In the genomic region with DNA sequence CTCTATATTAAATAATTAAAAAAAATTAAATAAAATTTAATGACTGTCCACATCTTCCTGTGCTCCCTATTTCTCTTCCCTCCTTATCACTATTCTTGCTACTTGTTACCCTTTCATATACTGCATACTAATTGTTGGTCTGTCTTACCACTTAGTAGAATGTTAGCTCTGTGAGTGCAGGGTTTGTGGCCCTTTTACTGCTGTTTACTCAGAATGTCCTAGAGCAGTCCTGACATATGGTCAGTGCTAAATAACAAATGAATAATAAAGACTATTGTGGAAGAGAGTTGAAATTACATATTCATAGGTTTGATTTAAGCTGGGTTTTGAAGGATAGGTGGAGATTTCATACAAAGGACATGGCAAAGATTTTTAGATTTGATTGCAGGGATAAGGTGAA, we compare ENCODE assay signal across 22 cellular contexts.
"Had no signal": no experiment of that assay in that cellular context is flagged by ENCODE, and none has a peak within 500 bp of the region (broad histone marks: within the 10 kb centered on the region; RNA-seq: fewer than 3 reads in every experiment).

No MANE protein-coding gene starts in this region.

- H3K36me3 ChIP-seq: thyroid gland had no signal

- H3K4me2 ChIP-seq: hepatocyte had no signal

- H3K27me3 ChIP-seq: dorsolateral prefrontal cortex, hepatocyte, thyroid gland had no signal

- H2AFZ ChIP-seq: hepatocyte had no signal

- H3K4me3 ChIP-seq: dorsolateral prefrontal cortex, hepatocyte, lung, thyroid gland had no signal

- ATAC-seq: activated CD8-positive, alpha-beta memory T cell treated with anti-CD3 and anti-CD28 coated beads, Interleukin-2, amount 10 ng/mL, durations not matched to agents 7 days and 5 days; WTC11 had no signal

- H3K36me3 Mint-ChIP-seq: WTC11 had no signal

- H3K4me3 Mint-ChIP-seq: activated CD4-positive, alpha-beta memory T cell treated with anti-CD3 and anti-CD28 coated beads, Interleukin-2, amount 10 ng/mL, durations not matched to agents 7 days and 5 days; activated CD8-positive, alpha-beta memory T cell treated with anti-CD3 and anti-CD28 coated beads, Interleukin-2, amount 10 ng/mL, durations not matched to agents 7 days and 5 days; activated naive CD8-positive, alpha-beta T cell; endodermal cell; mesothelial cell of epicardium; nephron; WTC11 had no signal

- H3K27ac ChIP-seq: dorsolateral prefrontal cortex, epithelial cell of prostate, hepatocyte had no signal

- DNase-seq: activated CD4-positive, alpha-beta memory T cell treated with anti-CD3 and anti-CD28 coated beads, Interleukin-2, amount 10 ng/mL, durations not matched to agents 7 days and 5 days; activated CD4-positive, alpha-beta T cell treated with anti-CD3 and anti-CD28 coated beads for 4 hours; activated CD8-positive, alpha-beta memory T cell treated with anti-CD3 and anti-CD28 coated beads, Interleukin-2, amount 10 ng/mL, durations not matched to agents 7 days and 5 days; amniotic stem cell; central memory CD4-positive, alpha-beta T cell; dorsolateral prefrontal cortex; endodermal cell; foreskin fibroblast; nucleus accumbens; posterior cingulate gyrus; retina; stimulated activated CD4-positive, alpha-beta T cell treated with anti-CD3 and anti-CD28 coated beads, Interleukin-12 subunit alpha, Interleukin-12 subunit beta, amount 100 ng/mL, for 4 hours; stimulated activated CD4-positive, alpha-beta T cell treated with anti-CD3 and anti-CD28 coated beads, Interleukin-2, amount 100 ng/mL, for 24 hours; stimulated activated naive CD4-positive, alpha-beta T cell treated with Interleukin-2 at 50 U/mL for 16 hours; thyroid gland had no signal

- H3K9me3 ChIP-seq: thyroid gland had no signal

- H3K27me3 Mint-ChIP-seq: activated CD4-positive, alpha-beta memory T cell treated with anti-CD3 and anti-CD28 coated beads, Interleukin-2, amount 10 ng/mL, durations not matched to agents 7 days and 5 days; activated CD8-positive, alpha-beta memory T cell treated with anti-CD3 and anti-CD28 coated beads, Interleukin-2, amount 10 ng/mL, durations not matched to agents 7 days and 5 days; activated naive CD8-positive, alpha-beta T cell had no signal

- H3K27ac Mint-ChIP-seq: activated CD4-positive, alpha-beta memory T cell treated with anti-CD3 and anti-CD28 coated beads, Interleukin-2, amount 10 ng/mL, durations not matched to agents 7 days and 5 days; activated CD8-positive, alpha-beta memory T cell treated with anti-CD3 and anti-CD28 coated beads, Interleukin-2, amount 10 ng/mL, durations not matched to agents 7 days and 5 days; activated naive CD8-positive, alpha-beta T cell; endodermal cell; mesothelial cell of epicardium; nephron; WTC11 had no signal

- H3K9me3 Mint-ChIP-seq: activated CD4-positive, alpha-beta memory T cell treated with anti-CD3 and anti-CD28 coated beads, Interleukin-2, amount 10 ng/mL, durations not matched to agents 7 days and 5 days; endodermal cell; nephron; WTC11 had no signal
